1 cellular context compared by ENCODE assay signal in genomic region chr16:81620029-81620428, GRCh38.
TF ChIP-seq lines count a peak whose summit lies in the region.

No MANE protein-coding gene starts in this region.

TF ChIP-seq in H1, 55 proteins besides CTCF, POLR2A, EP300 and RAD21:
- TF ChIP-seq SIRT6 (IDR thresholded peaks at IDR 0.05; ENCODE audit: low read length) (no peak), KDM1A (IDR thresholded peaks at IDR 0.05; ENCODE audit: borderline replicate concordance, low read length) (peak; percentile 50; the same call in 1 of the 2 replicates)
TF ChIP-seq in H1: peak in this region for 1.
